Comparison of ENCODE assay signal across 8 cellular contexts in the genomic region with DNA sequence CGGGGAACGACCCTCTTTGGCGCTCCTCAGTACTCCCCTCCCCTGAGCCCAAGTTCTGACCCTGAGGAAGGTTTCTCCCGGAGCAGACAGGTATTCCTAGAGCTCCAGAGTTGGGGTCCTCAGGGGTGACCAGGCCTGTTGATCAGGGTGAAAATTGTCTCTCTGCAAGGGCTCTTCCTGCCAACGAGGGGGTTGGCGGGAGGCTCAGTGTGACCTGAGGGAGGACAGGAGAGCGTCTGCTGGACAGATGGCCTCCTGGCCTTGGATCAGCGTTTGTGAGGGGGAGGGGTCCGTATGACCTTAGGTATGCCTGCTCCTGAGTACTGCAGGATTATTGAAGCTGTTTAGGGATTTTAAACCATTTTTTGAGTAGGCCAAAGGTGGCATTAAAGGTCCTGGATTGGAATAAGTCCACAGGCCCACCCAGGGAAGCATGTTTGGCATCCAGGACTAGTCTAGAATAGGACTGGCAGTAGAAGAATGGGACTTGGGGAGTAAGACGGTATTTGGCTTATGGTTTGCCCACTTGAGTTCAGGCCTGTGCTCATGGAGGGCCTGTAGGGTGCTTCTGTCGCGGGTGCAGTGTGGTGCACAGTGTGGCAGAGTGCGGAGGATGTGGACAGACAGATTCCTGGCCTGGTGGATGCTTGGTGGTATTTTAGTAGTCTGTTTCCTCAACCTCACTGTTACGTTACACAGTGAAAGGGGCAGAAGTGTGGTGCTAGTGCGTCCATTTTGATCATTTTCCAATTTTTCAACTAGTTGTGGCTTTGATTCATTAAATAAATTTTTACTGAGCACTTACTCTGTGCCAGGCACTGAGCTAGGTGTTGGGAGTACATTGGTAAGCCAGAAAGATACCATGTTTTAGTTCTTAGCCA. TPM values are rescaled to one million over a fixed set of nuclear protein-coding genes. Genes with fewer than 3 reads are reported as not detected.
DNase-seq lines count a peak whose midpoint lies in the region; ATAC-seq, FAIRE-seq and TF ChIP-seq lines count a peak whose summit lies in the region.

No MANE protein-coding gene starts in this region.

- CTCF ChIA-PET in Panc1 (lab: Charles Lee) = no interaction called here

- in situ Hi-C loops in Panc1 (cut with HindIII; ENCODE audit: low pct_unique_long_range_greater_than_20kb, low sequenced_read_pairs) = no loop called here

- peaks cover 66% of the 10 kb centered on the region for H3K79me2 ChIP-seq in DND-41 (ENCODE audit: insufficient read depth, low read length)

- peak overlapping the region; percentile 61 for H2AFZ ChIP-seq in DND-41 (ENCODE audit: low read depth, low read length)

- TF ChIP-seq CTCF in DND-41 (IDR thresholded peaks at IDR 0.05; ENCODE audit: borderline replicate concordance, extremely low read depth, low read length, poor library complexity, severe bottlenecking) (peak; percentile 25), Panc1 (IDR thresholded peaks at IDR 0.05) (no peak), pancreas (IDR thresholded peaks at IDR 0.05) (no peak)

- H3K27me3 ChIP-seq in DND-41 (ENCODE audit: insufficient read depth, low read length, poor library complexity) = no peaks in the 10 kb centered on the region
- no peaks in the 10 kb centered on the region for H3K27me3 ChIP-seq in Panc1 (ENCODE audit: control insufficient read depth, insufficient read depth, low read length)
- H3K27me3 ChIP-seq in pancreas = no peaks in the 10 kb centered on the region

- no peak for FAIRE-seq in pancreas (lab: Jason Lieb, UNC)

- POLR2A ChIA-PET in Panc1 (lab: Charles Lee) = interaction anchor here (1.3 kb wide), 1 partner anchor 33 kb away, joined by 6 read pairs; a partner anchor contains a TSS

- BruUV-seq in Panc1 (replicated peaks; lab: Mats Ljungman, UMichigan) = no TSS peak

- H3K36me3 ChIP-seq in DND-41 (ENCODE audit: insufficient read depth, low read length) (no peaks in the 10 kb centered on the region; the same call in none of the 2 replicates), Panc1 (ENCODE audit: control insufficient read depth, insufficient read depth, low read length) (no peaks in the 10 kb centered on the region; the same call in 1 of the 2 replicates), pancreas (no peaks in the 10 kb centered on the region)

- H3K4me3 ChIP-seq in DND-41 (ENCODE audit: low read depth in 1 of 2, low read length in 2 of 2) (peak overlapping the region; percentile 95 to 99), Panc1 (ENCODE audit: low read depth in 2 of 2, low read length in 2 of 2) (peak overlapping the region; percentile 89 to 100), pancreas (peak overlapping the region; percentile 64 to 94 (median 85))

- peak overlapping the region; percentile 86 for H3K27ac ChIP-seq in DND-41 (ENCODE audit: low read length)
- H3K27ac ChIP-seq in Panc1 (ENCODE audit: low read length) = peak overlapping the region; percentile 94
- peak overlapping the region; percentile 79 to 100 (median 98) for H3K27ac ChIP-seq in pancreas

- H3K4me1 ChIP-seq in DND-41 (ENCODE audit: insufficient read depth, low read length) (peaks cover 40% of the 10 kb centered on the region), Panc1 (ENCODE audit: control insufficient read depth, insufficient read depth, low read length) (peaks cover 31% of the 10 kb centered on the region), pancreas (peaks cover 34 to 47% (median 44%) of the 10 kb centered on the region in 3 donors)

- no peaks in the 10 kb centered on the region for H3K9me3 ChIP-seq in DND-41 (ENCODE audit: insufficient read depth, low read length, severe bottlenecking)
- H3K9me3 ChIP-seq in Panc1 (ENCODE audit: control insufficient read depth, insufficient read depth, low read depth, low read length) = no peaks in the 10 kb centered on the region
- H3K9me3 ChIP-seq in pancreas = no peaks in the 10 kb centered on the region

- DNase-seq in DND-41 (peak; percentile 62), Panc1 (ENCODE audit: low read depth, low spot score) (no peak), activated gamma-delta T cell (lab: John Stamatoyannopoulos, UW) (peak; percentile 10), germinal center (ENCODE audit: low spot score) (peak; percentile 30), pancreas (peak; percentile 46 to 67 (median 58)), COLO829 (ENCODE audit: low spot score) (no peak)

- intact Hi-C loops in Panc1 (cut with micrococcal nuclease; ENCODE audit: unreplicated experiment) = no loop called here
- intact Hi-C loops in pancreas (cut with DNase I) = no loop called here

- peak; percentile 67 for ATAC-seq in DND-41 (ENCODE audit: insufficient read depth, low read depth)
- ATAC-seq in HG02970 (IDR thresholded peaks at IDR 0.05; ENCODE audit: low FRiP score, unreplicated experiment) = peak; percentile 2
- ATAC-seq in Panc1 = no peak
- ATAC-seq in pancreas = peak in 3 of 4 donors; percentile 11 to 23 (median 16)
- no peak for ATAC-seq in GM18868 (IDR thresholded peaks at IDR 0.05; ENCODE audit: unreplicated experiment)

- H4K20me1 ChIP-seq in DND-41 (ENCODE audit: insufficient read depth, low read length) = peaks cover 24% of the 10 kb centered on the region

- WGBS in pancreas, 2 donors = 3 to 4% methylated on average over 15 of the region's 15 CpGs

- peak overlapping the region; percentile 85 for H3K9ac ChIP-seq in DND-41 (ENCODE audit: low read depth, low read length)

- peak overlapping the region; percentile 98 for H3K4me2 ChIP-seq in DND-41 (ENCODE audit: insufficient read depth, low read length)

RNA-seq across cellular contexts. Expression of a gene that starts 1.0 kb away (rescaled TPM):
- total RNA-seq in Panc1 (2021; ENCODE audit: unreplicated experiment) (34.2 TPM), pancreas (10 to 100 TPM; 11.5 to 16.6 (median 12.2) TPM)
- polyA plus RNA-seq in Panc1 (2012; ENCODE audit: insufficient read length) = 25.7 TPM
- polyA plus RNA-seq in pancreas = 1 to 10 TPM; 9.1 to 9.9 TPM

RNA-seq across cellular contexts. Expression of a gene that starts 33.4 kb away (rescaled TPM):
- total RNA-seq in Panc1 (2021; ENCODE audit: unreplicated experiment) (164 TPM), pancreas (10 to 100 TPM; 43.7 to 77.5 (median 67.8) TPM)
- 132 TPM for polyA plus RNA-seq in Panc1 (2012; ENCODE audit: insufficient read length)
- 10 to 100 TPM; 71.3 to 98.7 TPM for polyA plus RNA-seq in pancreas

Comparison
In these comparisons a context has a peak if more than half of its experiments do, and no peak if none do; other contexts are left out.
1. ATAC-seq: peak in DND-41 (single experiment), HG02970 (single experiment) and pancreas (3 of 4); none in Panc1 (single experiment) and GM18868 (single experiment).
2. DNase-seq: peak in DND-41 (single experiment), activated gamma-delta T cell (single experiment), germinal center (single experiment) and pancreas (6 of 6); none in Panc1 (single experiment) and COLO829 (single experiment).
3. Peak in every context shown above with its lines, with median percentiles within 50 percentile points of each other: H3K27ac ChIP-seq and H3K4me3 ChIP-seq.